ENCODE assay signal across 1 cellular context in the genomic region with DNA sequence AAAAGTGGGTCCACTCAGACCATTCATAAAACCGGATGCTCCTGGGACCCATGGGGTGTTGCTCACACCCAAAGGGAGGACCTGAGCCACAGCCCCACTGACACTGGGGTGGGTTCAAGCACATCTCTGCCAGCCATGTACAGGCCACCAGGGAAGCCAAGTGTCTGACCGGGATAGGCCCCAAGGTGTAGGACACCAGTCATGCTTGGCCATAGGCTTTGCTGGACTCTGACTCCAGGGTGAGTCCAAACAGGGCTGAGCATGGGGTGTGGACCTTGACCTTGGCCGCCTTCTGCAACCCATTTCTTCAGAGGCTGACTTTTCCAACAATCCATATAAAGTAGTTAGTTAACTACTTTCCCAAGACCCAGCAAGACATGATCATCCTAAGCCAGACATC.
TF ChIP-seq lines count a peak whose summit lies in the region.

No MANE protein-coding gene starts in this region.

TF ChIP-seq in endothelial cell of umbilical vein, 7 proteins besides CTCF, POLR2A, EP300 and RAD21 (continued from another document):
- TF ChIP-seq, protein P1, sequence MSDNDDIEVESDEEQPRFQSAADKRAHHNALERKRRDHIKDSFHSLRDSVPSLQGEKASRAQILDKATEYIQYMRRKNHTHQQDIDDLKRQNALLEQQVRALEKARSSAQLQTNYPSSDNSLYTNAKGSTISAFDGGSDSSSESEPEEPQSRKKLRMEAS (IDR thresholded peaks at IDR 0.05; ENCODE audit: insufficient read depth, insufficient read length) = no peak
- TF ChIP-seq FOS (IDR thresholded peaks at IDR 0.05; ENCODE audit: borderline replicate concordance, insufficient read depth, low read length) = no peak
